ENCODE assay signal across 1 cellular context in the genomic region with DNA sequence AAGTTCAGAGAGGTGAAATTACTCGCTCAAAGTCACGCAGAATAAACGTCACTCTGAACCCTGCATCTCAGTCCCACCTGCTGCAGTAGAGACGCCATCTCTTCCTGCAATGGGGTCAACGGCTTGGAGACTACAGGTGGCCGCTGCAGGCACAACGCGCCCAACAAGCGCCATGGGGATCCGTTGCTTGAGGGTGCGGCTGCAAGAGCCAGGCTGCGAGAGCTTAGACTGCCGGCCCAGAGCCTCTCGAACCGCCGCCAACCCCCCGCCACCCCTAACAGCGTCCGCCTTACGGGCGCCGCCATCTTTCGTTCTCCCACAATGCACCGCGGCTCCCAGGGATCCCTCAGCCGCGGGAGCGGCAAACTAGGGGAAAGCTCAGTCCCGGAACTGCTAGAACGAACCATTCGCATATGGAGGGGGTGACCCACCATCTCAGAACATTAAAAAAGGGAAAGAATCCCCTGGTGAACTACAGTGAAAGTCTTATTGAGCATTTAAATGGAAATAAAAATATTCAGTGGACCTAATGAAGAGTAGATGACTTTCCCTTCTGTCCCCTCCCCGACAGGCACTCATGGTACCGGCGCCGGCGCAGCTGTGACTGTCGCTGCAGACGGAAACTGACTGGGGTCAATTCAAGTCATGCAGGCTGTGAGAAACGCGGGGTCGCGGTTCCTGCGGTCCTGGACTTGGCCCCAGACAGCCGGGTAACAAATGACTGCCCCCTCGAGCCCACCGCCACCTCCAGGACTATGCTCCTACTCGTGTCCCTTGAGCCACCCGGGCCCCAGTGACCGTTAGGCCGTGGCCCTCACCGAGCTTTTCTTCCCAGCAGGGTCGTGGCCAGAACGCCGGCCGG.
TF ChIP-seq lines count a peak whose summit lies in the region.

TSS of gene MRPL46 (minus strand) at position 316 of the 862 bp plus-strand sequence. CDS start at position 305, 11 bp downstream.
TSS of gene MRPS11 (plus strand) at position 636 of the 862 bp plus-strand sequence. CDS start at position 646, 10 bp downstream.

TF ChIP-seq in GM12878, 131 proteins besides CTCF, POLR2A, EP300 and RAD21 (continued from another document and continues in another):
- TF ChIP-seq, protein P1, sequence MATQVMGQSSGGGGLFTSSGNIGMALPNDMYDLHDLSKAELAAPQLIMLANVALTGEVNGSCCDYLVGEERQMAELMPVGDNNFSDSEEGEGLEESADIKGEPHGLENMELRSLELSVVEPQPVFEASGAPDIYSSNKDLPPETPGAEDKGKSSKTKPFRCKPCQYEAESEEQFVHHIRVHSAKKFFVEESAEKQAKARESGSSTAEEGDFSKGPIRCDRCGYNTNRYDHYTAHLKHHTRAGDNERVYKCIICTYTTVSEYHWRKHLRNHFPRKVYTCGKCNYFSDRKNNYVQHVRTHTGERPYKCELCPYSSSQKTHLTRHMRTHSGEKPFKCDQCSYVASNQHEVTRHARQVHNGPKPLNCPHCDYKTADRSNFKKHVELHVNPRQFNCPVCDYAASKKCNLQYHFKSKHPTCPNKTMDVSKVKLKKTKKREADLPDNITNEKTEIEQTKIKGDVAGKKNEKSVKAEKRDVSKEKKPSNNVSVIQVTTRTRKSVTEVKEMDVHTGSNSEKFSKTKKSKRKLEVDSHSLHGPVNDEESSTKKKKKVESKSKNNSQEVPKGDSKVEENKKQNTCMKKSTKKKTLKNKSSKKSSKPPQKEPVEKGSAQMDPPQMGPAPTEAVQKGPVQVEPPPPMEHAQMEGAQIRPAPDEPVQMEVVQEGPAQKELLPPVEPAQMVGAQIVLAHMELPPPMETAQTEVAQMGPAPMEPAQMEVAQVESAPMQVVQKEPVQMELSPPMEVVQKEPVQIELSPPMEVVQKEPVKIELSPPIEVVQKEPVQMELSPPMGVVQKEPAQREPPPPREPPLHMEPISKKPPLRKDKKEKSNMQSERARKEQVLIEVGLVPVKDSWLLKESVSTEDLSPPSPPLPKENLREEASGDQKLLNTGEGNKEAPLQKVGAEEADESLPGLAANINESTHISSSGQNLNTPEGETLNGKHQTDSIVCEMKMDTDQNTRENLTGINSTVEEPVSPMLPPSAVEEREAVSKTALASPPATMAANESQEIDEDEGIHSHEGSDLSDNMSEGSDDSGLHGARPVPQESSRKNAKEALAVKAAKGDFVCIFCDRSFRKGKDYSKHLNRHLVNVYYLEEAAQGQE (IDR thresholded peaks at IDR 0.05; ENCODE audit: low read depth, low read length), result no peak
- TF ChIP-seq IRF4 (IDR thresholded peaks at IDR 0.05; ENCODE audit: low read depth, low read length) (no peak), HDGF (IDR thresholded peaks at IDR 0.05) (no peak), FOXM1 (IDR thresholded peaks at IDR 0.05; ENCODE audit: low read depth, low read length) (no peak), RB1 (IDR thresholded peaks at IDR 0.05; ENCODE audit: borderline replicate concordance) (peak; percentile 73; the same call in 1 of the 2 replicates), RBBP5 (conservative IDR thresholded peaks at IDR 0.05) (no peak; the same call in 1 of the 2 replicates), JUNB (IDR thresholded peaks at IDR 0.05) (no peak), RELB (IDR thresholded peaks at IDR 0.05; ENCODE audit: low read depth) (peak; percentile 98), BMI1 (IDR thresholded peaks at IDR 0.05; ENCODE audit: borderline replicate concordance) (no peak), PAX5 (IDR thresholded peaks at IDR 0.05; ENCODE audit: borderline replicate concordance, low read depth, low read length) (0 out of 2 replicates have a peak, but pooled peaks have one; percentile 5), NR2C2 (IDR thresholded peaks at IDR 0.05; ENCODE audit: borderline replicate concordance, control insufficient read depth, insufficient read length, low read depth) (no peak), CBX3 (IDR thresholded peaks at IDR 0.05; ENCODE audit: borderline replicate concordance, low read depth) (no peak), POLR2AphosphoS2 (IDR thresholded peaks at IDR 0.05; ENCODE audit: low read depth, low read length) (no peak), STAT1 (conservative IDR thresholded peaks at IDR 0.05) (peak; percentile 84), ETV6 (conservative IDR thresholded peaks at IDR 0.05 in 1 of 2, IDR thresholded peaks at IDR 0.05 in 1 of 2; ENCODE audit: borderline replicate concordance in 1 of 2, low read depth in 1 of 2) (no peak), SPI1 (IDR thresholded peaks at IDR 0.05; ENCODE audit: borderline replicate concordance, insufficient read depth, low read depth, low read length) (0 out of 2 replicates have a peak, but pooled peaks have one; percentile 1), CEBPB (IDR thresholded peaks at IDR 0.05; ENCODE audit: borderline replicate concordance in 1 of 2, low read depth in 2 of 2, low read length in 2 of 2) (no peak), CHD1 (IDR thresholded peaks at IDR 0.05; ENCODE audit: low read depth, low read length) (peak; percentile 98), BCL11A (IDR thresholded peaks at IDR 0.05; ENCODE audit: low read depth, low read length) (no peak), STAT3 (IDR thresholded peaks at IDR 0.05; ENCODE audit: low read depth, low read length) (no peak), RELA (IDR thresholded peaks at IDR 0.05; ENCODE audit: borderline replicate concordance, partially characterized antibody) (peak; percentile 30), POLR2AphosphoS5 (IDR thresholded peaks at IDR 0.05; ENCODE audit: low read length) (peak; percentile 92), IRF3 (IDR thresholded peaks at IDR 0.05) (no peak), TBL1XR1 (IDR thresholded peaks at IDR 0.05; ENCODE audit: low read depth, low read length) (no peak), WRNIP1 (IDR thresholded peaks at IDR 0.05; ENCODE audit: borderline replicate concordance, low read depth, low read length) (no peak), POU2F2 (IDR thresholded peaks at IDR 0.05; ENCODE audit: borderline replicate concordance, low read depth, low read length) (peak; percentile 36; the same call in 1 of the 3 replicates), NR2F1 (conservative IDR thresholded peaks at IDR 0.05) (peak; percentile 52; the same call in 1 of the 2 replicates), TCF7 (IDR thresholded peaks at IDR 0.05; ENCODE audit: borderline replicate concordance) (no peak), MYC (IDR thresholded peaks at IDR 0.05; ENCODE audit: insufficient read depth, insufficient read length, insufficient replicate concordance, low read length, severe bottlenecking) (no peak)
- TF ChIP-seq, protein P2, sequence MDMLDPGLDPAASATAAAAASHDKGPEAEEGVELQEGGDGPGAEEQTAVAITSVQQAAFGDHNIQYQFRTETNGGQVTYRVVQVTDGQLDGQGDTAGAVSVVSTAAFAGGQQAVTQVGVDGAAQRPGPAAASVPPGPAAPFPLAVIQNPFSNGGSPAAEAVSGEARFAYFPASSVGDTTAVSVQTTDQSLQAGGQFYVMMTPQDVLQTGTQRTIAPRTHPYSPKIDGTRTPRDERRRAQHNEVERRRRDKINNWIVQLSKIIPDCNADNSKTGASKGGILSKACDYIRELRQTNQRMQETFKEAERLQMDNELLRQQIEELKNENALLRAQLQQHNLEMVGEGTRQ (IDR thresholded peaks at IDR 0.05; ENCODE audit: borderline replicate concordance, low read depth, low read length), result no peak
- TF ChIP-seq, protein P3, sequence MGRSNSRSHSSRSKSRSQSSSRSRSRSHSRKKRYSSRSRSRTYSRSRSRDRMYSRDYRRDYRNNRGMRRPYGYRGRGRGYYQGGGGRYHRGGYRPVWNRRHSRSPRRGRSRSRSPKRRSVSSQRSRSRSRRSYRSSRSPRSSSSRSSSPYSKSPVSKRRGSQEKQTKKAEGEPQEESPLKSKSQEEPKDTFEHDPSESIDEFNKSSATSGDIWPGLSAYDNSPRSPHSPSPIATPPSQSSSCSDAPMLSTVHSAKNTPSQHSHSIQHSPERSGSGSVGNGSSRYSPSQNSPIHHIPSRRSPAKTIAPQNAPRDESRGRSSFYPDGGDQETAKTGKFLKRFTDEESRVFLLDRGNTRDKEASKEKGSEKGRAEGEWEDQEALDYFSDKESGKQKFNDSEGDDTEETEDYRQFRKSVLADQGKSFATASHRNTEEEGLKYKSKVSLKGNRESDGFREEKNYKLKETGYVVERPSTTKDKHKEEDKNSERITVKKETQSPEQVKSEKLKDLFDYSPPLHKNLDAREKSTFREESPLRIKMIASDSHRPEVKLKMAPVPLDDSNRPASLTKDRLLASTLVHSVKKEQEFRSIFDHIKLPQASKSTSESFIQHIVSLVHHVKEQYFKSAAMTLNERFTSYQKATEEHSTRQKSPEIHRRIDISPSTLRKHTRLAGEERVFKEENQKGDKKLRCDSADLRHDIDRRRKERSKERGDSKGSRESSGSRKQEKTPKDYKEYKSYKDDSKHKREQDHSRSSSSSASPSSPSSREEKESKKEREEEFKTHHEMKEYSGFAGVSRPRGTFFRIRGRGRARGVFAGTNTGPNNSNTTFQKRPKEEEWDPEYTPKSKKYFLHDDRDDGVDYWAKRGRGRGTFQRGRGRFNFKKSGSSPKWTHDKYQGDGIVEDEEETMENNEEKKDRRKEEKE (IDR thresholded peaks at IDR 0.05), result peak; percentile 93
- TF ChIP-seq, protein P4, sequence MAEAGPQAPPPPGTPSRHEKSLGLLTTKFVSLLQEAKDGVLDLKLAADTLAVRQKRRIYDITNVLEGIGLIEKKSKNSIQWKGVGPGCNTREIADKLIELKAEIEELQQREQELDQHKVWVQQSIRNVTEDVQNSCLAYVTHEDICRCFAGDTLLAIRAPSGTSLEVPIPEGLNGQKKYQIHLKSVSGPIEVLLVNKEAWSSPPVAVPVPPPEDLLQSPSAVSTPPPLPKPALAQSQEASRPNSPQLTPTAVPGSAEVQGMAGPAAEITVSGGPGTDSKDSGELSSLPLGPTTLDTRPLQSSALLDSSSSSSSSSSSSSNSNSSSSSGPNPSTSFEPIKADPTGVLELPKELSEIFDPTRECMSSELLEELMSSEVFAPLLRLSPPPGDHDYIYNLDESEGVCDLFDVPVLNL (IDR thresholded peaks at IDR 0.05; ENCODE audit: low read depth, low read length), result peak; percentile 85
- TF ChIP-seq, protein P5, sequence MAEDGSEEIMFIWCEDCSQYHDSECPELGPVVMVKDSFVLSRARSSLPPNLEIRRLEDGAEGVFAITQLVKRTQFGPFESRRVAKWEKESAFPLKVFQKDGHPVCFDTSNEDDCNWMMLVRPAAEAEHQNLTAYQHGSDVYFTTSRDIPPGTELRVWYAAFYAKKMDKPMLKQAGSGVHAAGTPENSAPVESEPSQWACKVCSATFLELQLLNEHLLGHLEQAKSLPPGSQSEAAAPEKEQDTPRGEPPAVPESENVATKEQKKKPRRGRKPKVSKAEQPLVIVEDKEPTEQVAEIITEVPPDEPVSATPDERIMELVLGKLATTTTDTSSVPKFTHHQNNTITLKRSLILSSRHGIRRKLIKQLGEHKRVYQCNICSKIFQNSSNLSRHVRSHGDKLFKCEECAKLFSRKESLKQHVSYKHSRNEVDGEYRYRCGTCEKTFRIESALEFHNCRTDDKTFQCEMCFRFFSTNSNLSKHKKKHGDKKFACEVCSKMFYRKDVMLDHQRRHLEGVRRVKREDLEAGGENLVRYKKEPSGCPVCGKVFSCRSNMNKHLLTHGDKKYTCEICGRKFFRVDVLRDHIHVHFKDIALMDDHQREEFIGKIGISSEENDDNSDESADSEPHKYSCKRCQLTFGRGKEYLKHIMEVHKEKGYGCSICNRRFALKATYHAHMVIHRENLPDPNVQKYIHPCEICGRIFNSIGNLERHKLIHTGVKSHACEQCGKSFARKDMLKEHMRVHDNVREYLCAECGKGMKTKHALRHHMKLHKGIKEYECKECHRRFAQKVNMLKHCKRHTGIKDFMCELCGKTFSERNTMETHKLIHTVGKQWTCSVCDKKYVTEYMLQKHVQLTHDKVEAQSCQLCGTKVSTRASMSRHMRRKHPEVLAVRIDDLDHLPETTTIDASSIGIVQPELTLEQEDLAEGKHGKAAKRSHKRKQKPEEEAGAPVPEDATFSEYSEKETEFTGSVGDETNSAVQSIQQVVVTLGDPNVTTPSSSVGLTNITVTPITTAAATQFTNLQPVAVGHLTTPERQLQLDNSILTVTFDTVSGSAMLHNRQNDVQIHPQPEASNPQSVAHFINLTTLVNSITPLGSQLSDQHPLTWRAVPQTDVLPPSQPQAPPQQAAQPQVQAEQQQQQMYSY (CRISPR knock-in tag; IDR thresholded peaks at IDR 0.05), result no peak
- TF ChIP-seq, protein P6, sequence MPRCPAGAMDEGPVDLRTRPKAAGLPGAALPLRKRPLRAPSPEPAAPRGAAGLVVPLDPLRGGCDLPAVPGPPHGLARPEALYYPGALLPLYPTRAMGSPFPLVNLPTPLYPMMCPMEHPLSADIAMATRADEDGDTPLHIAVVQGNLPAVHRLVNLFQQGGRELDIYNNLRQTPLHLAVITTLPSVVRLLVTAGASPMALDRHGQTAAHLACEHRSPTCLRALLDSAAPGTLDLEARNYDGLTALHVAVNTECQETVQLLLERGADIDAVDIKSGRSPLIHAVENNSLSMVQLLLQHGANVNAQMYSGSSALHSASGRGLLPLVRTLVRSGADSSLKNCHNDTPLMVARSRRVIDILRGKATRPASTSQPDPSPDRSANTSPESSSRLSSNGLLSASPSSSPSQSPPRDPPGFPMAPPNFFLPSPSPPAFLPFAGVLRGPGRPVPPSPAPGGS (IDR thresholded peaks at IDR 0.05; ENCODE audit: borderline replicate concordance, insufficient read depth, low read depth, low read length, poor library complexity, severe bottlenecking), result no peak
- TF ChIP-seq, protein P7, sequence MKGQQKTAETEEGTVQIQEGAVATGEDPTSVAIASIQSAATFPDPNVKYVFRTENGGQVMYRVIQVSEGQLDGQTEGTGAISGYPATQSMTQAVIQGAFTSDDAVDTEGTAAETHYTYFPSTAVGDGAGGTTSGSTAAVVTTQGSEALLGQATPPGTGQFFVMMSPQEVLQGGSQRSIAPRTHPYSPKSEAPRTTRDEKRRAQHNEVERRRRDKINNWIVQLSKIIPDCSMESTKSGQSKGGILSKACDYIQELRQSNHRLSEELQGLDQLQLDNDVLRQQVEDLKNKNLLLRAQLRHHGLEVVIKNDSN (IDR thresholded peaks at IDR 0.05; ENCODE audit: borderline replicate concordance, extremely low read length, insufficient read depth, low read depth, low read length), result no peak
